ENCODE assay signal across 8 cellular contexts in genomic region chr2:101064868-101065549, GRCh38.
A peak's percentile ranks its signal among the peaks of the same experiment; 100 is the strongest.
DNase-seq lines count a peak whose midpoint lies in the region; ATAC-seq and TF ChIP-seq lines count a peak whose summit lies in the region.

No MANE protein-coding gene starts in this region.

- no peak overlapping the region for H2AFZ ChIP-seq in H9 (ENCODE audit: low read length)

- TF ChIP-seq CTCF in H9 (conservative IDR thresholded peaks at IDR 0.05): no peak

- H2BK15ac ChIP-seq in H9 (ENCODE audit: low read depth, low read length): no peak overlapping the region

- H3K9ac ChIP-seq in H9 (ENCODE audit: extremely low read depth, insufficient read length, low read length): no peak overlapping the region

- H3K4me1 Mint-ChIP-seq in activated T-helper 17 cell treated with anti-CD3 and anti-CD28 coated beads, Interleukin-2, amount 50 U/mL, for 72 hours: no peaks in the 10 kb centered on the region
- H3K4me1 Mint-ChIP-seq in H9: peaks cover 4 to 9% of the 10 kb centered on the region in 2 experiments; a peak in 3 of 4 replicates

- H2BK20ac ChIP-seq in H9 (ENCODE audit: low read depth, low read length, poor library complexity, severe bottlenecking): no peak overlapping the region

- no peak overlapping the region for H2AK5ac ChIP-seq in H9 (ENCODE audit: insufficient read length, low read length)

- H2BK12ac ChIP-seq in H9 (ENCODE audit: insufficient read length, low read depth, low read length): no peak overlapping the region

- no peaks in the 10 kb centered on the region for H3K4me1 ChIP-seq in H9 (ENCODE audit: insufficient read depth, low read length)

- H3K36me3 Mint-ChIP-seq in activated T-helper 17 cell treated with anti-CD3 and anti-CD28 coated beads, Interleukin-2, amount 50 U/mL, for 72 hours (ENCODE audit: low read depth): no peaks in the 10 kb centered on the region
- H3K36me3 Mint-ChIP-seq in H9 (ENCODE audit: insufficient read depth in 1 of 3, low read depth in 3 of 3): peaks cover 0 to 2% (median 2%) of the 10 kb centered on the region in 3 experiments; a peak in 4 of 7 replicates

- no peaks in the 10 kb centered on the region for H4K20me1 ChIP-seq in H9 (ENCODE audit: control insufficient read depth, insufficient read depth, insufficient read length)

- peaks cover 2% of the 10 kb centered on the region; the same call in 1 of the 2 replicates for H3K79me2 ChIP-seq in H9 (ENCODE audit: insufficient read depth, low read length)

- H3T11ph ChIP-seq in H9 (ENCODE audit: low read length): no peak overlapping the region

- no peak overlapping the region for H3K23ac ChIP-seq in H9 (ENCODE audit: insufficient read length, low read depth, low read length)

- no peak overlapping the region for H4K5ac ChIP-seq in H9 (ENCODE audit: insufficient read length, low read depth, low read length)

- H3K27me3 Mint-ChIP-seq in activated T-helper 17 cell treated with anti-CD3 and anti-CD28 coated beads, Interleukin-2, amount 50 U/mL, for 72 hours: no peaks in the 10 kb centered on the region
- no peaks in the 10 kb centered on the region for H3K27me3 Mint-ChIP-seq in H9 (ENCODE audit: low read depth)

- no peaks in the 10 kb centered on the region for H3K79me1 ChIP-seq in H9 (ENCODE audit: insufficient read depth, low read depth, low read length, poor library complexity, severe bottlenecking)

- no peaks in the 10 kb centered on the region for H3K9me3 ChIP-seq in H9 (ENCODE audit: control insufficient read depth, low read depth, low read length)

- no peaks in the 10 kb centered on the region for H3K9me3 Mint-ChIP-seq in activated T-helper 17 cell treated with anti-CD3 and anti-CD28 coated beads, Interleukin-2, amount 50 U/mL, for 72 hours
- H3K9me3 Mint-ChIP-seq in H9: no peaks in the 10 kb centered on the region

- H3K4ac ChIP-seq in H9 (ENCODE audit: low read depth, low read length): no peak overlapping the region

- no peak overlapping the region for H2BK120ac ChIP-seq in H9 (ENCODE audit: low read depth, low read length, poor library complexity, severe bottlenecking)

- no peak overlapping the region for H3K14ac ChIP-seq in H9 (ENCODE audit: insufficient read depth, low read length)

- ATAC-seq in HG03175 (IDR thresholded peaks at IDR 0.05; ENCODE audit: unreplicated experiment): peak; percentile 52
- ATAC-seq in activated T-helper 17 cell treated with anti-CD3 and anti-CD28 coated beads, Interleukin-2, amount 50 U/mL, for 72 hours (replicated peaks): peak; percentile 28
- no peak for ATAC-seq in HG02623 (IDR thresholded peaks at IDR 0.05; ENCODE audit: unreplicated experiment)
- ATAC-seq in GM21390 (IDR thresholded peaks at IDR 0.05; ENCODE audit: unreplicated experiment): no peak

- no CpG with 5 or more reads among the region's 4 CpGs for WGBS in H9 (ENCODE audit: extremely low coverage, insufficient read length, low lambda C conversion rate)

- no peak overlapping the region for H3K18ac ChIP-seq in H9 (ENCODE audit: insufficient read length, low read depth, low read length)

- DNase-seq in AG20443 (ENCODE audit: low spot score): peak; percentile 77
- peak; percentile 73 for DNase-seq in kidney glomerular epithelial cell (lab: John Stamatoyannopoulos, UW)
- DNase-seq in H9: no peak
- no peak for DNase-seq in stimulated activated CD4-positive, alpha-beta T cell treated with anti-CD3 and anti-CD28 coated beads, Interleukin-2, amount 100 ng/mL, for 24 hours

- no peaks in the 10 kb centered on the region for H3K23me2 ChIP-seq in H9 (ENCODE audit: insufficient read length, low read depth, low read length, poor library complexity, severe bottlenecking)

- no peak overlapping the region for H4K8ac ChIP-seq in H9 (replicated peaks; ENCODE audit: insufficient read length, low read depth, low read length)

- H4K91ac ChIP-seq in H9 (ENCODE audit: insufficient read length, low read depth, low read length): no peak overlapping the region

- H3K4me3 Mint-ChIP-seq in activated T-helper 17 cell treated with anti-CD3 and anti-CD28 coated beads, Interleukin-2, amount 50 U/mL, for 72 hours: no peak overlapping the region
- H3K4me3 Mint-ChIP-seq in H9: no peak overlapping the region

- H2BK5ac ChIP-seq in H9 (ENCODE audit: insufficient read length, low read length): no peak overlapping the region

- no peak overlapping the region for H3K27ac Mint-ChIP-seq in activated T-helper 17 cell treated with anti-CD3 and anti-CD28 coated beads, Interleukin-2, amount 50 U/mL, for 72 hours
- H3K27ac Mint-ChIP-seq in H9: no peak overlapping the region

- H3K27me3 ChIP-seq in H9 (ENCODE audit: insufficient read depth, low read length): no peaks in the 10 kb centered on the region

- no peak overlapping the region for H3K27ac ChIP-seq in H9 (ENCODE audit: insufficient read length, low read depth, low read length)

- H3K56ac ChIP-seq in H9 (ENCODE audit: insufficient read length, low read depth, low read length): no peak overlapping the region

- H3K4me2 ChIP-seq in H9 (ENCODE audit: insufficient read depth, insufficient read length, low read length): no peak overlapping the region

Comparison
In these comparisons a context has a peak if more than half of its experiments do, and no peak if none do; other contexts are left out.
1. DNase-seq: peak in AG20443 (single experiment) and kidney glomerular epithelial cell (single experiment); none in H9 (single experiment) and stimulated activated CD4-positive, alpha-beta T cell treated with anti-CD3 and anti-CD28 coated beads, Interleukin-2, amount 100 ng/mL, for 24 hours (0 of 2).
2. ATAC-seq: peak in HG03175 (single experiment) and activated T-helper 17 cell treated with anti-CD3 and anti-CD28 coated beads, Interleukin-2, amount 50 U/mL, for 72 hours (single experiment); none in HG02623 (single experiment) and GM21390 (single experiment).